In the genomic region with DNA sequence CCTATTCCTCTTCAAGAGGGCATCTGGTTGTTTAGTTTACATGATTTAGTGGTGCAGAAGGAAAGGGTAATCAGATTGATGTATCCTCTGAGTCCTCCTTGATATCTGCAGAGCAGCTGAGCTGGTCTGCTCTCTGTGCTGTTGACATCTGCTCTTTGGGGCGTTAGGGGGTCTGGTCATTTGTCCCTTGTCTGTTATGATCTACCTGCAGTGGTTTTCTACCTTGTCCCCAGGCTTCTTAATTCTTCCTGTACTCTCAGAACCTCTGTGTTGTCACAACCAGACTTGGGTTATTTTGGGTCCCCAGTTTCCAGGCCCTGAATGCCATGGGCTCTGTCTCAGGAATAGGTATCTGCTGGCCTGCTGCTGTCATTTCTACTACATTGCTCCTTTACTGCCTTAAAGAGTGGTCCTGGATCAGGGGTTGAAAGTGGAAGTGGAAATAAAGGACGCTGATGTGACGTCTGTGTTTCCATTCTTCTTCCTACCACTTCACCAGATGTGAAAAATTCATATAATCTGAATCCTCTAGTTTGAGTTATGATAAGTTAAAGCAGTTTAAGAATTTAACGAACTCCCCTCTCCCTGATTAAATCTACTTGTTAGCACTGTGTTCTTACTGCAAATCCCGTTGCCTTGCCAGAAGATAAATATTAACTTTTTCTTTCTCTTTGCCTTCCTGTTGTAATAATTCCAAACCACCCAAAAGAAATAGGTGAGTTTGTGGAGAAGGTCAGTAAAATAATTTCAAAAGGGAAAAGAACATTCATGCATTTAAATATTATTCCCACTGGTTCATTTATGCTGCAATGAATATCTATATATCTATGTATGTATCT, we compare ENCODE assay signal across 21 cellular contexts. TPM values are rescaled to one million over a fixed set of nuclear protein-coding genes. Genes with fewer than 3 reads are reported as not detected.
"Had no signal": no experiment of that assay in that cellular context is flagged by ENCODE, and none has a peak within 500 bp of the region (broad histone marks: within the 10 kb centered on the region; RNA-seq: fewer than 3 reads in every experiment).

No MANE protein-coding gene starts in this region.

- H3K4me1 ChIP-seq: prostate gland, right atrium auricular region, thyroid gland, upper lobe of right lung had no signal

- ATAC-seq: left ventricle myocardium superior, natural killer cell, upper lobe of right lung had no signal

- H3K9me3 ChIP-seq: prostate gland, right atrium auricular region, thyroid gland, upper lobe of right lung had no signal

- H3K36me3 ChIP-seq: prostate gland, right atrium auricular region, thyroid gland, upper lobe of right lung had no signal

- H3K4me3 ChIP-seq: prostate gland, right atrium auricular region, thyroid gland, upper lobe of right lung had no signal

- DNase-seq: activated CD4-positive, alpha-beta T cell treated with anti-CD3 and anti-CD28 coated beads for 1 hour; activated CD4-positive, alpha-beta T cell treated with anti-CD3 and anti-CD28 coated beads, Interleukin-2, amount 50 U/mL, for 4 hours; activated CD8-positive, alpha-beta memory T cell treated with anti-CD3 and anti-CD28 coated beads, Interleukin-2, amount 50 U/mL, for 48 hours; activated naive CD4-positive, alpha-beta T cell treated with anti-CD3 and anti-CD28 coated beads for 36 hours; activated naive CD8-positive, alpha-beta T cell treated with anti-CD3 and anti-CD28 coated beads, Interleukin-2, amount 10 ng/mL, durations not matched to agents 7 days and 5 days; activated T-cell treated with anti-CD3 and anti-CD28 coated beads, Interleukin-2, amount 50 U/mL, for 48 hours; amniotic stem cell; cortex of kidney; immature natural killer cell; left ventricle myocardium superior; midbrain; natural killer cell; stimulated activated CD4-positive, alpha-beta T cell treated with anti-CD3 and anti-CD28 coated beads, Interleukin-12 subunit alpha, Interleukin-12 subunit beta, amount 100 ng/mL, for 4 hours; stimulated activated CD4-positive, alpha-beta T cell treated with anti-CD3 and anti-CD28 coated beads, Interleukin-4, amount 100 ng/mL, for 4 hours; substantia nigra; T-helper 9 cell; thyroid gland; upper lobe of right lung had no signal

- H3K27me3 ChIP-seq: right atrium auricular region, thyroid gland, upper lobe of right lung had no signal

- H3K27ac ChIP-seq: epithelial cell of prostate, prostate gland, right atrium auricular region, thyroid gland, upper lobe of right lung had no signal

RNA-seq across cellular contexts. Expression of a gene that starts 16.6 kb away (rescaled TPM):
- polyA plus RNA-seq: immature natural killer cell had no signal
